Comparison of ENCODE assay signal across 14 cellular contexts in genomic region chr6:88520445-88520844, GRCh38.
DNase-seq lines count a peak whose midpoint lies in the region; ATAC-seq and TF ChIP-seq lines count a peak whose summit lies in the region.
"Had no signal": no experiment of that assay in that cellular context is flagged by ENCODE, and none has a peak within 500 bp of the region (broad histone marks: within the 10 kb centered on the region; RNA-seq: fewer than 3 reads in every experiment).

No MANE protein-coding gene starts in this region.

- H3K4me3 ChIP-seq in DND-41 (ENCODE audit: low read depth in 1 of 2, low read length in 2 of 2) (peak overlapping the region in 1 of 2 experiments; percentile 39; a peak in 1 of 4 replicates), HEK293 (ENCODE audit: low read depth, low read length) (no peak overlapping the region), hepatocyte (no peak overlapping the region)
- H3K4me3 ChIP-seq: BLaER1 treated with 17β-estradiol and CSF1 and Interleukin-3, amounts not matched to agents 10 nM and 100 nM; GM23338 had no signal

- H3K79me2 ChIP-seq in DND-41 (ENCODE audit: insufficient read depth, low read length) (no peaks in the 10 kb centered on the region), hepatocyte (no peaks in the 10 kb centered on the region)

- H3K4me3 Mint-ChIP-seq in osteocyte (ENCODE audit: unreplicated experiment) = no peak overlapping the region
- H3K4me3 Mint-ChIP-seq: B cell; CD8-positive, alpha-beta T cell; GM23338 had no signal

- POLR2A ChIA-PET in HEK293 (lab: Yijun Ruan, JAX) = no interaction called here

- H2AFZ ChIP-seq in DND-41 (ENCODE audit: low read depth, low read length) = 0 out of 2 replicates have a peak overlapping the region, but pooled peaks have one; percentile 57
- H2AFZ ChIP-seq in hepatocyte = no peak overlapping the region

- no peak for TF ChIP-seq CTCF in DND-41 (IDR thresholded peaks at IDR 0.05; ENCODE audit: borderline replicate concordance, extremely low read depth, low read length, poor library complexity, severe bottlenecking)
- TF ChIP-seq CTCF in HEK293 (tag by site-specific recombination; IDR thresholded peaks at IDR 0.05) = no peak
- no peak for TF ChIP-seq CTCF in osteocyte (IDR thresholded peaks at IDR 0.05)
- TF ChIP-seq CTCF in hepatocyte (IDR thresholded peaks at IDR 0.05; ENCODE audit: poor library complexity) = no peak

- H3K9ac ChIP-seq in DND-41 (ENCODE audit: low read depth, low read length) = no peak overlapping the region
- H3K9ac ChIP-seq: BLaER1 treated with 17β-estradiol and CSF1 and Interleukin-3, amounts not matched to agents 10 nM and 100 nM had no signal

- H3K4me2 ChIP-seq in DND-41 (ENCODE audit: insufficient read depth, low read length) (peak overlapping the region; percentile 59; the same call in 1 of the 2 replicates), hepatocyte (no peak overlapping the region)
- H3K4me2 ChIP-seq: BLaER1 treated with 17β-estradiol and CSF1 and Interleukin-3, amounts not matched to agents 10 nM and 100 nM; GM23338 had no signal

- ATAC-seq in DND-41 (ENCODE audit: insufficient read depth, low read depth) (no peak), HG03354 (IDR thresholded peaks at IDR 0.05; ENCODE audit: poor library complexity, severe bottlenecking, unreplicated experiment) (no peak)
- ATAC-seq: CD8-positive, alpha-beta T cell; GM23338 had no signal

- H3K9me3 Mint-ChIP-seq in osteocyte (ENCODE audit: unreplicated experiment) = peaks cover 4% of the 10 kb centered on the region
- H3K9me3 Mint-ChIP-seq: CD8-positive, alpha-beta T cell had no signal

- H3K4me1 ChIP-seq in DND-41 (ENCODE audit: insufficient read depth, low read length) (peaks cover 18% of the 10 kb centered on the region), HEK293 (ENCODE audit: control insufficient read depth, insufficient read depth, low read length) (no peaks in the 10 kb centered on the region), hepatocyte (ENCODE audit: insufficient read depth) (no peaks in the 10 kb centered on the region)
- H3K4me1 ChIP-seq: BLaER1 treated with 17β-estradiol and CSF1 and Interleukin-3, amounts not matched to agents 10 nM and 100 nM had no signal

- H3K36me3 ChIP-seq in DND-41 (ENCODE audit: insufficient read depth, low read length) (no peaks in the 10 kb centered on the region), HEK293 (ENCODE audit: control insufficient read depth in 2 of 2, insufficient read depth in 1 of 2, low read length in 2 of 2) (no peaks in the 10 kb centered on the region), hepatocyte (replicated peaks; ENCODE audit: insufficient read depth, low read depth) (no peaks in the 10 kb centered on the region)
- H3K36me3 ChIP-seq: BLaER1 treated with 17β-estradiol and CSF1 and Interleukin-3, amounts not matched to agents 10 nM and 100 nM had no signal

- WGBS in hepatocyte (ENCODE audit: low lambda C conversion rate, missing lambda C conversion rate) = 65% methylated on average over 7 of the region's 7 CpGs

- no peaks in the 10 kb centered on the region for H3K36me3 Mint-ChIP-seq in osteocyte (ENCODE audit: unreplicated experiment)
- H3K36me3 Mint-ChIP-seq: CD8-positive, alpha-beta T cell had no signal

- no peak overlapping the region for H3K27ac Mint-ChIP-seq in osteocyte (ENCODE audit: unreplicated experiment)
- H3K27ac Mint-ChIP-seq: B cell; CD8-positive, alpha-beta T cell; GM23338 had no signal

- H3K9me3 ChIP-seq in DND-41 (ENCODE audit: insufficient read depth, low read length, severe bottlenecking) (no peaks in the 10 kb centered on the region), HEK293 (ENCODE audit: control insufficient read depth, insufficient read depth, low read depth, low read length) (no peaks in the 10 kb centered on the region), hepatocyte (ENCODE audit: low read depth) (no peaks in the 10 kb centered on the region)
- H3K9me3 ChIP-seq: BLaER1 treated with 17β-estradiol and CSF1 and Interleukin-3, amounts not matched to agents 10 nM and 100 nM had no signal

- H3K27ac ChIP-seq in DND-41 (ENCODE audit: low read length) (peak overlapping the region; percentile 79), HEK293 (ENCODE audit: extremely low read depth, low read depth, low read length) (no peak overlapping the region), caudate nucleus (ENCODE audit: low read depth, low read length) (peak overlapping the region; percentile 62), hepatocyte (no peak overlapping the region)
- H3K27ac ChIP-seq: BLaER1 treated with 17β-estradiol and CSF1 and Interleukin-3, amounts not matched to agents 10 nM and 100 nM had no signal

- no peaks in the 10 kb centered on the region for H3K27me3 ChIP-seq in DND-41 (ENCODE audit: insufficient read depth, low read length, poor library complexity)
- no peaks in the 10 kb centered on the region for H3K27me3 ChIP-seq in hepatocyte
- H3K27me3 ChIP-seq: BLaER1 treated with 17β-estradiol and CSF1 and Interleukin-3, amounts not matched to agents 10 nM and 100 nM had no signal

- no peaks in the 10 kb centered on the region for H3K9me2 ChIP-seq in hepatocyte (replicated peaks; ENCODE audit: insufficient read depth)

- H3K4me1 Mint-ChIP-seq in osteocyte (ENCODE audit: unreplicated experiment) = no peaks in the 10 kb centered on the region
- H3K4me1 Mint-ChIP-seq: B cell, GM23338 had no signal

- H4K20me1 ChIP-seq in DND-41 (ENCODE audit: insufficient read depth, low read length) = no peaks in the 10 kb centered on the region
- no peaks in the 10 kb centered on the region for H4K20me1 ChIP-seq in hepatocyte (ENCODE audit: insufficient read depth, poor library complexity, severe bottlenecking)
- H4K20me1 ChIP-seq: BLaER1 treated with 17β-estradiol and CSF1 and Interleukin-3, amounts not matched to agents 10 nM and 100 nM had no signal

- DNase-seq in DND-41 (no peak), caudate nucleus (lab: John Stamatoyannopoulos, UW) (no peak), osteocyte (ENCODE audit: extremely low spot score, unreplicated experiment) (peak; percentile 23), hepatocyte (ENCODE audit: low spot score) (no peak)
- DNase-seq: Calu3; CD8-positive, alpha-beta T cell; DMS79 treated with DMSO at 0.1 percent for 48 hours; EL; H7 had no signal

- H3K27me3 Mint-ChIP-seq in osteocyte (ENCODE audit: unreplicated experiment) = no peaks in the 10 kb centered on the region
- H3K27me3 Mint-ChIP-seq: B cell had no signal

- CTCF ChIA-PET in HEK293 (lab: Yijun Ruan, JAX) = no interaction called here

TF ChIP-seq in HEK293, 187 proteins besides CTCF, POLR2A, EP300 and RAD21:
- TF ChIP-seq KLF17 (tag by site-specific recombination; IDR thresholded peaks at IDR 0.05) = no peak
- peak; percentile 82 for TF ChIP-seq ZNF623 (tag by site-specific recombination; IDR thresholded peaks at IDR 0.05)
- no peak for TF ChIP-seq ZNF518A (tag by site-specific recombination; conservative IDR thresholded peaks at IDR 0.05; ENCODE audit: low read depth)
- TF ChIP-seq ZNF580 (tag by site-specific recombination; IDR thresholded peaks at IDR 0.05) = no peak
- TF ChIP-seq MEIS1 (CRISPR knock-in tag; IDR thresholded peaks at IDR 0.05; ENCODE audit: borderline replicate concordance) = no peak

Comparison
In these comparisons a context has a peak if more than half of its experiments do, and no peak if none do; other contexts are left out.
1. H3K27ac ChIP-seq: peak in DND-41 (single experiment) and caudate nucleus (single experiment); none in HEK293 (single experiment) and hepatocyte (single experiment).